Comparison of ENCODE assay signal across 18 cellular contexts in the genomic region with DNA sequence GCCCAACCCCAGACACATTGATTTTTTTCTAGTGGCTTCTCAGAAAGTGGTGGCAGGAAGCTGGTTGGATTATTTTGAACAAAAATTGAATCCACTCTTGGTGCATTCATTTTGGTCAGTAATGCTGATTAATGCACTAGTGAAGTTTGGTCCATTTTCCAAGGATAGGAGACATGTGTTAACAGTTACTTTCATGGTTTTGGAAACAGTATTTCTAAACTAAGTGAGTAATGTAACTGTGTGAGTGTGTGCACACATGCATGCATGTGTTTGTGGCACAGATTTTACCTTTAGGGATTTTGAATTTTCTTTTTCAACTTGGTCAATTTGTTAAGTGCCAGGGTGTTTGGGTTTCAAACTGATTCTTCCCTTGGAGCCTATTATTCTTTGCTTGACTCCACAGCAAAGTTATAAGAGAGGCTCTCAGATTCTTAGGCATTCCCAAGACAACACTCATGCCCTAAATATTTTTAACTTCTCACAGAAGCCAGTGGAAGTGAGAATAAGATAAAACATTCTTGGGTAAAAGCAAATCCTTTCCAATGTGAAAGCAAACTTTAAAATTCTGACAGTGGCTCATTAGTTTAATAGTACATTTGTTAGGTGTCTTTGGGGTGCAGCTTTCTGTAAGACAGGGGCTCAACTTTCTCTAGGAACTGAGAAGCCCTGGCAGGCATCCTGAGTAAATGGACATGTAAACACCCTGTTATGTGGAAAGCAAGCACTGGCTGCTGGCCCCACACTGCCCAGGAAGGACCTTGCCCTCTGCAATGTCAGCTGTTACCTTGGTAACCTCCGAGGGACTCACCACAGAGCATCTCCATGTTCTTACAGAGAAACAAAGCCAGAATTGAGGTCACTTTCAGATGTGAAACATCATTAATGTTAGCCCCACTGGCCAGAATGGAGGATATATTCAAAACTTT.
DNase-seq lines count a peak whose midpoint lies in the region; ATAC-seq and TF ChIP-seq lines count a peak whose summit lies in the region.
"Had no signal": no experiment of that assay in that cellular context is flagged by ENCODE, and none has a peak within 500 bp of the region (broad histone marks: within the 10 kb centered on the region; RNA-seq: fewer than 3 reads in every experiment).

No MANE protein-coding gene starts in this region.

- H3K4me1 ChIP-seq in KMS-11 (ENCODE audit: low read depth, poor library complexity, severe bottlenecking), result peaks cover 24% of the 10 kb centered on the region

- no peaks in the 10 kb centered on the region for H3K27me3 Mint-ChIP-seq in stimulated activated naive CD8-positive, alpha-beta T cell treated with anti-CD3 and anti-CD28 coated beads, Interleukin-15, amount 100 ng/mL, for 72 hours
- H3K27me3 Mint-ChIP-seq in CD14-positive monocyte (ENCODE audit: low read depth in 3 of 3), result peaks cover 2 to 8% (median 2%) of the 10 kb centered on the region in 3 donors
- H3K27me3 Mint-ChIP-seq: activated T-cell treated with anti-CD3 and anti-CD28 coated beads, Interleukin-2, amount 50 U/mL, for 24 hours; dendritic cell treated with granulocyte-macrophage colony-stimulating factor and Interleukin-4, amounts not matched to agents 40 ng/mL and 50 ng/mL, for 4 days had no signal

- H3K79me2 ChIP-seq in KMS-11 (ENCODE audit: insufficient read depth, low read depth), result no peaks in the 10 kb centered on the region

- H3K36me3 ChIP-seq in KMS-11 (ENCODE audit: insufficient read depth), result no peaks in the 10 kb centered on the region
- H3K36me3 ChIP-seq: thoracic aorta had no signal

- peak overlapping the region; percentile 43 for H3K27ac ChIP-seq in KMS-11
- H3K27ac ChIP-seq: thoracic aorta had no signal

- H3K36me3 Mint-ChIP-seq in CD14-positive monocyte, result no peaks in the 10 kb centered on the region

- H3K9ac ChIP-seq in KMS-11, result 0 out of 2 replicates have a peak overlapping the region, but pooled peaks have one; percentile 17

- peak overlapping the region; percentile 49 for H3K4me2 ChIP-seq in KMS-11

- H3K9me3 Mint-ChIP-seq in stimulated activated naive CD8-positive, alpha-beta T cell treated with anti-CD3 and anti-CD28 coated beads, Interleukin-15, amount 100 ng/mL, for 72 hours, result no peaks in the 10 kb centered on the region
- no peaks in the 10 kb centered on the region for H3K9me3 Mint-ChIP-seq in CD14-positive monocyte
- H3K9me3 Mint-ChIP-seq: activated T-cell treated with anti-CD3 and anti-CD28 coated beads, Interleukin-2, amount 50 U/mL, for 24 hours; dendritic cell treated with granulocyte-macrophage colony-stimulating factor and Interleukin-4, amounts not matched to agents 40 ng/mL and 50 ng/mL, for 4 days had no signal

- intact Hi-C loops in CD14-positive monocyte (cut with micrococcal nuclease), result no loop called here

- no peak overlapping the region for H3K27ac Mint-ChIP-seq in stimulated activated naive CD8-positive, alpha-beta T cell treated with anti-CD3 and anti-CD28 coated beads, Interleukin-15, amount 100 ng/mL, for 72 hours
- no peak overlapping the region for H3K27ac Mint-ChIP-seq in CD14-positive monocyte
- H3K27ac Mint-ChIP-seq: activated T-cell treated with anti-CD3 and anti-CD28 coated beads, Interleukin-2, amount 50 U/mL, for 24 hours; B cell; dendritic cell treated with granulocyte-macrophage colony-stimulating factor and Interleukin-4, amounts not matched to agents 40 ng/mL and 50 ng/mL, for 4 days had no signal

- ATAC-seq in stimulated activated naive CD8-positive, alpha-beta T cell treated with anti-CD3 and anti-CD28 coated beads, Interleukin-15, amount 100 ng/mL, for 72 hours, result no peak

- H3K27me3 ChIP-seq in KMS-11 (ENCODE audit: insufficient read depth, low read depth), result no peaks in the 10 kb centered on the region

- no peak overlapping the region for H3K4me3 Mint-ChIP-seq in stimulated activated naive CD8-positive, alpha-beta T cell treated with anti-CD3 and anti-CD28 coated beads, Interleukin-15, amount 100 ng/mL, for 72 hours
- no peak overlapping the region for H3K4me3 Mint-ChIP-seq in CD14-positive monocyte
- H3K4me3 Mint-ChIP-seq: activated T-cell treated with anti-CD3 and anti-CD28 coated beads, Interleukin-2, amount 50 U/mL, for 24 hours; B cell; dendritic cell treated with granulocyte-macrophage colony-stimulating factor and Interleukin-4, amounts not matched to agents 40 ng/mL and 50 ng/mL, for 4 days had no signal

- H3K4me3 ChIP-seq in KMS-11 (IDR thresholded peaks at IDR 0.05; ENCODE audit: insufficient read depth, low read depth, low read length) (no peak overlapping the region), fibroblast of mammary gland (ENCODE audit: control insufficient read depth, low read depth, low read length) (no peak overlapping the region)
- H3K4me3 ChIP-seq: thoracic aorta had no signal

- H3K4me1 Mint-ChIP-seq in stimulated activated naive CD8-positive, alpha-beta T cell treated with anti-CD3 and anti-CD28 coated beads, Interleukin-15, amount 100 ng/mL, for 72 hours, result no peaks in the 10 kb centered on the region
- no peaks in the 10 kb centered on the region for H3K4me1 Mint-ChIP-seq in CD14-positive monocyte
- H3K4me1 Mint-ChIP-seq: B cell had no signal

- peak; percentile 34 for DNase-seq in EH (ENCODE audit: low read depth)
- peak; percentile 9 for DNase-seq in fibroblast of mammary gland (ENCODE audit: low read depth)
- peak; percentile 20 for DNase-seq in mucosa of gallbladder (ENCODE audit: low spot score)
- no peak for DNase-seq in NCI-H187 treated with DMSO at 0.1 percent for 48 hours (lab: John Stamatoyannopoulos, UW)
- no peak for DNase-seq in NCI-H524 (lab: John Stamatoyannopoulos, UW)
- DNase-seq in stimulated activated naive CD8-positive, alpha-beta T cell treated with anti-CD3 and anti-CD28 coated beads, Interleukin-15, amount 100 ng/mL, for 72 hours, result no peak
- DNase-seq in CD14-positive monocyte (ENCODE audit: low spot score), result no peak
- DNase-seq: activated CD4-positive, alpha-beta T cell treated with anti-CD3 and anti-CD28 coated beads for 4 hours; activated T-cell treated with anti-CD3 and anti-CD28 coated beads, Interleukin-2, amount 50 U/mL, for 24 hours; DMS79; KG1; NCI-H1436 treated with DMSO at 0.1 percent for 48 hours; NCI-H526; RPMI8226 had no signal

- TF ChIP-seq CTCF in KMS-11 (conservative IDR thresholded peaks at IDR 0.05; ENCODE audit: low read depth, low read length) (no peak), fibroblast of mammary gland (conservative IDR thresholded peaks at IDR 0.05; ENCODE audit: control insufficient read depth, insufficient read depth, low read depth, low read length) (no peak), CD14-positive monocyte (IDR thresholded peaks at IDR 0.05) (no peak)

- no peaks in the 10 kb centered on the region for H4K20me1 ChIP-seq in KMS-11 (ENCODE audit: insufficient read depth)

- H2AFZ ChIP-seq in KMS-11 (ENCODE audit: low read depth), result peak overlapping the region; percentile 21; the same call in 1 of the 2 replicates

Comparison
In these comparisons a context has a peak if more than half of its experiments do, and no peak if none do; other contexts are left out.
1. DNase-seq: peak in EH (single experiment), fibroblast of mammary gland (single experiment) and mucosa of gallbladder (single experiment); none in NCI-H187 treated with DMSO at 0.1 percent for 48 hours (single experiment), NCI-H524 (0 of 2), stimulated activated naive CD8-positive, alpha-beta T cell treated with anti-CD3 and anti-CD28 coated beads, Interleukin-15, amount 100 ng/mL, for 72 hours (0 of 2) and CD14-positive monocyte (single experiment).